Comparison of ENCODE assay signal across 8 cellular contexts in genomic region chr1:119648620-119649004, GRCh38. TPM values are rescaled to one million over a fixed set of nuclear protein-coding genes. Genes with fewer than 3 reads are reported as not detected.
DNase-seq lines count a peak whose midpoint lies in the region; ATAC-seq and TF ChIP-seq lines count a peak whose summit lies in the region.

No MANE protein-coding gene starts in this region.

- peaks cover 12% of the 10 kb centered on the region; the same call in 1 of the 2 replicates for H3K27me3 Mint-ChIP-seq in H9 (ENCODE audit: low read depth)
- peaks cover 58% of the 10 kb centered on the region for H3K27me3 Mint-ChIP-seq in activated CD4-positive, alpha-beta memory T cell treated with anti-CD3 and anti-CD28 coated beads for 36 hours

- intact Hi-C loops in activated CD4-positive, alpha-beta memory T cell treated with anti-CD3 and anti-CD28 coated beads for 36 hours (cut with micrococcal nuclease) = no loop called here
- intact Hi-C loops in right cardiac atrium (cut with DNase I) = no loop called here

- H2BK5ac ChIP-seq in H9 (ENCODE audit: insufficient read length, low read length) = no peak overlapping the region

- H2BK120ac ChIP-seq in H9 (ENCODE audit: low read depth, low read length, poor library complexity, severe bottlenecking) = no peak overlapping the region

- H3K9me3 ChIP-seq in H9 (ENCODE audit: control insufficient read depth, low read depth, low read length) (no peaks in the 10 kb centered on the region), right cardiac atrium (ENCODE audit: control insufficient read depth, low read length) (no peaks in the 10 kb centered on the region), skeletal muscle tissue (ENCODE audit: control insufficient read depth in 3 of 3, low read length in 3 of 3) (no peaks in the 10 kb centered on the region)

- no peaks in the 10 kb centered on the region for H3K36me3 ChIP-seq in skeletal muscle tissue (ENCODE audit: control insufficient read depth in 3 of 3, insufficient read depth in 3 of 3, low read length in 3 of 3)

- peaks cover 40 to 51% of the 10 kb centered on the region in 2 experiments for H3K4me1 Mint-ChIP-seq in H9
- H3K4me1 Mint-ChIP-seq in activated CD4-positive, alpha-beta memory T cell treated with anti-CD3 and anti-CD28 coated beads for 36 hours (ENCODE audit: low read depth) = peaks cover 13% of the 10 kb centered on the region

- peak overlapping the region; percentile 91 to 94 for H3K4me3 Mint-ChIP-seq in H9
- H3K4me3 Mint-ChIP-seq in activated CD4-positive, alpha-beta memory T cell treated with anti-CD3 and anti-CD28 coated beads for 36 hours = peak overlapping the region; percentile 71

- H3K4me3 ChIP-seq in right cardiac atrium (ENCODE audit: low read length) (peak overlapping the region; percentile 76), skeletal muscle tissue (ENCODE audit: low read length in 3 of 3) (peak overlapping the region; percentile 72 to 89 (median 83))

- H4K5ac ChIP-seq in H9 (ENCODE audit: insufficient read length, low read depth, low read length) = no peak overlapping the region

- peak overlapping the region; percentile 56 for H3K4me2 ChIP-seq in H9 (ENCODE audit: insufficient read depth, insufficient read length, low read length)

- no peak overlapping the region for H3K27ac ChIP-seq in H9 (ENCODE audit: insufficient read length, low read depth, low read length)
- H3K27ac ChIP-seq in right cardiac atrium (ENCODE audit: low read length) = peak overlapping the region; percentile 40
- peak overlapping the region; percentile 67 for H3K27ac ChIP-seq in skeletal muscle tissue (ENCODE audit: low read depth, low read length)

- no peaks in the 10 kb centered on the region for H3K9me3 Mint-ChIP-seq in H9
- no peaks in the 10 kb centered on the region for H3K9me3 Mint-ChIP-seq in activated CD4-positive, alpha-beta memory T cell treated with anti-CD3 and anti-CD28 coated beads for 36 hours

- peak overlapping the region; percentile 84; the same call in 1 of the 2 replicates for H3K14ac ChIP-seq in H9 (ENCODE audit: insufficient read depth, low read length)

- H3T11ph ChIP-seq in H9 (ENCODE audit: low read length) = no peak overlapping the region

- peaks cover 13% of the 10 kb centered on the region; the same call in 1 of the 2 replicates for H3K79me2 ChIP-seq in H9 (ENCODE audit: insufficient read depth, low read length)

- peak overlapping the region; percentile 60 for H3K9ac ChIP-seq in H9 (ENCODE audit: extremely low read depth, insufficient read length, low read length)
- H3K9ac ChIP-seq in skeletal muscle tissue (ENCODE audit: low read depth in 1 of 3, low read length in 3 of 3) = peak overlapping the region; percentile 73 to 94 (median 75)

- H3K56ac ChIP-seq in H9 (ENCODE audit: insufficient read length, low read depth, low read length) = no peak overlapping the region

- peaks cover 0 to under 1% (median 0%) of the 10 kb centered on the region in 3 experiments; a peak in 1 of 7 replicates for H3K36me3 Mint-ChIP-seq in H9 (ENCODE audit: insufficient read depth in 1 of 3, low read depth in 3 of 3)
- no peaks in the 10 kb centered on the region for H3K36me3 Mint-ChIP-seq in activated CD4-positive, alpha-beta memory T cell treated with anti-CD3 and anti-CD28 coated beads for 36 hours

- H3K79me1 ChIP-seq in H9 (ENCODE audit: insufficient read depth, low read depth, low read length, poor library complexity, severe bottlenecking) = no peaks in the 10 kb centered on the region

- ATAC-seq in right cardiac atrium = no peak
- ATAC-seq in GM21576 (IDR thresholded peaks at IDR 0.05; ENCODE audit: unreplicated experiment) = no peak

- CTCF ChIA-PET in activated CD4-positive, alpha-beta memory T cell treated with anti-CD3 and anti-CD28 coated beads for 36 hours (lab: Charles Lee) = interaction anchor here (1.0 to 1.7 kb wide), 4 partner anchors 12 to 37 kb away, joined by 3 to 6 read pairs (median 4); no protein-coding TSS in a partner anchor

- H3K27me3 ChIP-seq in H9 (ENCODE audit: insufficient read depth, low read length) (no peaks in the 10 kb centered on the region), right cardiac atrium (ENCODE audit: control insufficient read depth, insufficient read depth) (no peaks in the 10 kb centered on the region), skeletal muscle tissue (ENCODE audit: control insufficient read depth in 3 of 3, insufficient read depth in 3 of 3, low read length in 3 of 3) (no peaks in the 10 kb centered on the region)

- H3K23ac ChIP-seq in H9 (ENCODE audit: insufficient read length, low read depth, low read length) = no peak overlapping the region

- no peaks in the 10 kb centered on the region for H4K20me1 ChIP-seq in H9 (ENCODE audit: control insufficient read depth, insufficient read depth, insufficient read length)

- H2BK15ac ChIP-seq in H9 (ENCODE audit: low read depth, low read length) = no peak overlapping the region

- H3K27ac Mint-ChIP-seq in H9 = no peak overlapping the region
- H3K27ac Mint-ChIP-seq in activated CD4-positive, alpha-beta memory T cell treated with anti-CD3 and anti-CD28 coated beads for 36 hours = no peak overlapping the region

- no peak overlapping the region for H3K4ac ChIP-seq in H9 (ENCODE audit: low read depth, low read length)

- no peak overlapping the region for H2BK12ac ChIP-seq in H9 (ENCODE audit: insufficient read length, low read depth, low read length)

- DNase-seq in H9 = no peak
- no peak for DNase-seq in activated CD4-positive, alpha-beta memory T cell treated with anti-CD3 and anti-CD28 coated beads for 36 hours
- DNase-seq in right cardiac atrium = no peak
- no peak for DNase-seq in NCI-H524 treated with DMSO at 0.1 percent for 48 hours (lab: John Stamatoyannopoulos, UW)
- DNase-seq in NCI-H2107 treated with DMSO at 0.1 percent for 48 hours (lab: John Stamatoyannopoulos, UW; ENCODE audit: unreplicated experiment) = no peak
- no peak for DNase-seq in HPDE6-E6E7 (ENCODE audit: extremely low spot score)

- no peak for TF ChIP-seq CTCF in H9 (conservative IDR thresholded peaks at IDR 0.05)

- peaks cover 17% of the 10 kb centered on the region for H3K23me2 ChIP-seq in H9 (ENCODE audit: insufficient read length, low read depth, low read length, poor library complexity, severe bottlenecking)

- H4K8ac ChIP-seq in H9 (replicated peaks; ENCODE audit: insufficient read length, low read depth, low read length) = no peak overlapping the region

- WGBS in H9 (ENCODE audit: extremely low coverage, insufficient read length, low lambda C conversion rate) = no CpG with 5 or more reads among the region's 10 CpGs
- 15% methylated on average over 10 of the region's 10 CpGs for WGBS in right cardiac atrium

- POLR2A ChIA-PET in activated CD4-positive, alpha-beta memory T cell treated with anti-CD3 and anti-CD28 coated beads for 36 hours (lab: Charles Lee) = no interaction called here

- no peak overlapping the region for H2BK20ac ChIP-seq in H9 (ENCODE audit: low read depth, low read length, poor library complexity, severe bottlenecking)

- no peak overlapping the region for H3K18ac ChIP-seq in H9 (ENCODE audit: insufficient read length, low read depth, low read length)

- H2AFZ ChIP-seq in H9 (ENCODE audit: low read length) = no peak overlapping the region

- H3K4me1 ChIP-seq in H9 (ENCODE audit: insufficient read depth, low read length) = peaks cover 13% of the 10 kb centered on the region; the same call in 1 of the 2 replicates
- H3K4me1 ChIP-seq in right cardiac atrium (ENCODE audit: control insufficient read depth, insufficient read depth, low read length) = peaks cover 3% of the 10 kb centered on the region
- H3K4me1 ChIP-seq in skeletal muscle tissue (ENCODE audit: control insufficient read depth in 3 of 3, insufficient read depth in 3 of 3, low read length in 3 of 3) = peaks cover 6 to 16% (median 11%) of the 10 kb centered on the region in 3 donors

- no peak overlapping the region for H2AK5ac ChIP-seq in H9 (ENCODE audit: insufficient read length, low read length)

- no peak overlapping the region for H4K91ac ChIP-seq in H9 (ENCODE audit: insufficient read length, low read depth, low read length)

RNA-seq across cellular contexts. Expression of gene ZNF697, which starts 0.5 kb away (rescaled TPM):
- total RNA-seq in H9 (2021) (17.4 and 17.9 TPM in 2 replicates), right cardiac atrium (10 to 100 TPM; 10.6 to 14.8 (median 10.8) TPM), skeletal muscle tissue (13.6 TPM)
- under 1 TPM; 0.62 to 0.68 TPM for total RNA-seq in activated CD4-positive, alpha-beta memory T cell treated with anti-CD3 and anti-CD28 coated beads for 36 hours
- polyA plus RNA-seq in right cardiac atrium = 4.3 TPM
